In the genomic region with DNA sequence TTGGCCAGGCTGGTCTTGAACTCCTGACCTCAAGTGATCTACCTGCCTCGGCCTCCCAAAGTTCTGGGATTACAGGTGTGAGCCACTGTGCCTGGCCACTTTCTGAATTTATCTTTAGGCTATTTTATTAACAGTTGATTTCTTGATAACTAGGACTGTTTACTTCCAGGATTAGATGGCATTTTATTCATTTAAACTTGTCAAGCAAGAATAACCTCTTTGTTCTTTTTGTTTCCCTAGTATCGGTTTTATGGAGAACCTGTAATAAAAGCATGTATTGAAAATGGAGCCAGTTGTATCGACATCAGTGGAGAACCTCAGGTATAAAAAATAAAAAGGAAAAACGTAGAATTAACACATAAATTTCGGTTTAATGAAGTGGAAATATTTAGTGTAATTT, we compare ENCODE assay signal across 23 cellular contexts. TPM values are rescaled to one million over a fixed set of nuclear protein-coding genes. Genes with fewer than 3 reads are reported as not detected.
DNase-seq lines count a peak whose midpoint lies in the region; TF ChIP-seq lines count a peak whose summit lies in the region.
"Had no signal": no experiment of that assay in that cellular context is flagged by ENCODE, and none has a peak within 500 bp of the region (broad histone marks: within the 10 kb centered on the region; RNA-seq: fewer than 3 reads in every experiment).

No MANE protein-coding gene starts in this region.

- H3K36me3 ChIP-seq in prostate gland (no peaks in the 10 kb centered on the region), thyroid gland (peaks cover 11 to 18% of the 10 kb centered on the region in 2 donors)

- intact Hi-C loops in prostate gland (cut with DNase I) (no loop called here), thyroid gland (cut with DNase I) (no loop called here)

- TF ChIP-seq CTCF in 22Rv1 (IDR thresholded peaks at IDR 0.05) (no peak), LNCaP clone FGC (IDR thresholded peaks at IDR 0.05; ENCODE audit: control insufficient read depth, extremely low read depth, insufficient read depth) (no peak), VCaP (conservative IDR thresholded peaks at IDR 0.05) (no peak), prostate gland (IDR thresholded peaks at IDR 0.05) (no peak), thyroid gland (IDR thresholded peaks at IDR 0.05) (no peak)

- H3K9me3 ChIP-seq in prostate gland (no peaks in the 10 kb centered on the region), thyroid gland (no peaks in the 10 kb centered on the region)

- DNase-seq in LNCaP clone FGC (ENCODE audit: low read depth), result peak; percentile 86
- DNase-seq in prostate gland (ENCODE audit: low spot score), result no peak
- DNase-seq in NCI-H69 (lab: John Stamatoyannopoulos, UW), result no peak
- no peak for DNase-seq in A172 (ENCODE audit: low spot score)
- DNase-seq in thyroid gland, result no peak
- DNase-seq: 8988T; AML-193; CD4-positive, alpha-beta memory T cell; CD4-positive, CD25-positive, alpha-beta regulatory T cell; CD8-positive, alpha-beta memory T cell; COR-L47; DMS 273 treated with DMSO at 0.1 percent for 48 hours; DMS153; DMS53; DMS79; DND-41; EL; GDM1 had no signal

- peaks cover 3% of the 10 kb centered on the region for H3K4me1 ChIP-seq in prostate gland (replicated peaks)
- H3K4me1 ChIP-seq in thyroid gland, result no peaks in the 10 kb centered on the region
- H3K4me1 ChIP-seq: A549 had no signal

- peak overlapping the region; percentile 39; the same call in 1 of the 2 replicates for H3K27ac ChIP-seq in 22Rv1
- H3K27ac ChIP-seq in VCaP, result peak overlapping the region; percentile 84
- H3K27ac ChIP-seq in prostate gland, result peak overlapping the region; percentile 35 to 43
- no peak overlapping the region for H3K27ac ChIP-seq in thyroid gland
- H3K27ac ChIP-seq: A549; BLaER1 treated with 17β-estradiol and CSF1 and Interleukin-3, amounts not matched to agents 10 nM and 100 nM had no signal

- H3K4me3 ChIP-seq in LNCaP clone FGC (ENCODE audit: low read depth, low read length), result no peak overlapping the region
- no peak overlapping the region for H3K4me3 ChIP-seq in prostate gland
- H3K4me3 ChIP-seq in thyroid gland (replicated peaks in 1 of 3), result no peak overlapping the region
- H3K4me3 ChIP-seq: A549; BLaER1 treated with 17β-estradiol and CSF1 and Interleukin-3, amounts not matched to agents 10 nM and 100 nM; GM12878 had no signal

- no peaks in the 10 kb centered on the region for H3K27me3 ChIP-seq in prostate gland (replicated peaks; ENCODE audit: insufficient read depth)
- no peaks in the 10 kb centered on the region for H3K27me3 ChIP-seq in thyroid gland
- H3K27me3 ChIP-seq: BLaER1 treated with 17β-estradiol and CSF1 and Interleukin-3, amounts not matched to agents 10 nM and 100 nM had no signal

- no peak for TF ChIP-seq POLR2A in prostate gland (IDR thresholded peaks at IDR 0.05)
- no peak for TF ChIP-seq POLR2A in thyroid gland (IDR thresholded peaks at IDR 0.05)

- WGBS in prostate gland, result 47% methylated on average over 5 of the region's 5 CpGs
- 95% methylated on average over 5 of the region's 5 CpGs for WGBS in thyroid gland, 2 donors

RNA-seq across cellular contexts. Expression of a gene that starts 11.5 kb away (rescaled TPM):
- total RNA-seq in prostate gland (10 to 100 TPM; 49.6 to 67.4 TPM), thyroid gland (10 to 100 TPM; 30.0 to 37.8 (median 32.9) TPM)
- total RNA-seq in A172 (2014; rRNA removed; shearing (Covaris generic)), result 102 and 118 TPM in 2 replicates

Comparison
In these comparisons a context has a peak if more than half of its experiments do, and no peak if none do; other contexts are left out.
1. H3K27ac ChIP-seq: peak in 22Rv1 (single experiment), VCaP (single experiment) and prostate gland (2 of 2); none in thyroid gland (0 of 3).